9 cellular contexts compared by ENCODE assay signal in the genomic region with DNA sequence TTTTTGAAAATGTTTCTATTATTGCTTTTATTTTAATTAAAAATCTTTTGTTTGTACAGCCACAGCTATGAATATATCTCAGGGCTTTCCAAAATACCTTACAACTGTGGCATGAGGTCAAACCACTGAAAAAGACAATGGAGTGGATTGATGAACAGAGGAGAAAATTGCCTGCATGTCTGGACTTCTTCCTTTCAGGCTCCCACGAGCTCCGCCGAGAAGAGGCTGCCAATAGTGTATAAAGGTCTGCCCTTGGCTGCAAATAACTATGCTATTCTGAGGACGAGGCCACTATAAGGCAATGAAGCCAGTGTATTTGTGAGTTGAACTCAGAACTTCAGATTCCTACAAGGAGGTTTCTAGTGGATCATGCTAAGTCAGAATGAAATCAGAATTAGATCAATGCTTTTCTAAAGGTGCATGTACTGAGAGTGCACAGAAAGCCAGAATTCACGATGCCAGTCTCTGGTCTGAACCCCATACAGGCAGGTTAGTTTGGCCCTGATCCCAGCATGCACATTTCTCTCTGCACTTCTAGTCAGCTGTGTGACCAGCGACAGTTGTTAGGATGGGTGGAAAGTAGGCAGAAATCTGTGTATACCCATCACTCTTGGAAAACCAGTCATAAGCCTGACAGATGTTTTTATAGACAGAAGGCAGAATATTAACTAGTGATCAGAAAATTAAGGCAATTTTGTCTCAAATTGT. TPM values are rescaled to one million over a fixed set of nuclear protein-coding genes. Genes with fewer than 3 reads are reported as not detected.
DNase-seq lines count a peak whose midpoint lies in the region; ATAC-seq, FAIRE-seq and TF ChIP-seq lines count a peak whose summit lies in the region.
"Had no signal": no experiment of that assay in that cellular context is flagged by ENCODE, and none has a peak within 500 bp of the region (broad histone marks: within the 10 kb centered on the region; RNA-seq: fewer than 3 reads in every experiment).

No MANE protein-coding gene starts in this region.

- no peak overlapping the region for H3K4me3 Mint-ChIP-seq in CD14-positive monocyte

- no peaks in the 10 kb centered on the region for H3K36me3 Mint-ChIP-seq in CD14-positive monocyte

- H3K36me3 ChIP-seq in adipocyte (ENCODE audit: control insufficient read depth, insufficient read depth, low read length, severe bottlenecking) (no peaks in the 10 kb centered on the region), pancreas (no peaks in the 10 kb centered on the region)

- no peak overlapping the region for H3K27ac Mint-ChIP-seq in CD14-positive monocyte

- no peak for DNase-seq in adipocyte (ENCODE audit: low read depth)
- DNase-seq in globus pallidus (ENCODE audit: low spot score): peak; percentile 63
- no peak for DNase-seq in pancreas
- no peak for DNase-seq in cortex of kidney (lab: John Stamatoyannopoulos, UW)
- no peak for DNase-seq in CD14-positive monocyte (ENCODE audit: low spot score)

- peaks cover 1 to 2% (median 2%) of the 10 kb centered on the region in 3 donors for H3K27me3 Mint-ChIP-seq in CD14-positive monocyte (ENCODE audit: low read depth in 3 of 3)

- ATAC-seq in pancreas (peak; percentile 24 to 68 (median 62)), GM18870 (IDR thresholded peaks at IDR 0.05; ENCODE audit: unreplicated experiment) (no peak), HG03159 (IDR thresholded peaks at IDR 0.05; ENCODE audit: unreplicated experiment) (no peak)

- 44 to 53% methylated on average over 6 of the region's 6 CpGs for WGBS in pancreas, 2 donors

- peak; percentile 41 for FAIRE-seq in pancreas (lab: Jason Lieb, UNC)
- FAIRE-seq: GM18507 had no signal

- no peaks in the 10 kb centered on the region for H3K9me3 Mint-ChIP-seq in CD14-positive monocyte

- peak overlapping the region; percentile 73 for H3K9ac ChIP-seq in adipocyte (ENCODE audit: low read length)

- H3K4me1 Mint-ChIP-seq in CD14-positive monocyte: peaks cover 16% of the 10 kb centered on the region

- H3K9me3 ChIP-seq in adipocyte (ENCODE audit: control insufficient read depth, low read length): no peaks in the 10 kb centered on the region
- no peaks in the 10 kb centered on the region for H3K9me3 ChIP-seq in pancreas

- H3K27ac ChIP-seq in C4-2B (peak overlapping the region; percentile 67; the same call in 1 of the 2 replicates), pancreas (peak overlapping the region in 1 of 4 donors; percentile 5)

- H3K4me3 ChIP-seq in adipocyte (ENCODE audit: low read length): no peak overlapping the region
- H3K4me3 ChIP-seq in pancreas: no peak overlapping the region

- TF ChIP-seq CTCF in C4-2B (conservative IDR thresholded peaks at IDR 0.05): no peak
- no peak for TF ChIP-seq CTCF in pancreas (IDR thresholded peaks at IDR 0.05)
- TF ChIP-seq CTCF in CD14-positive monocyte (IDR thresholded peaks at IDR 0.05): no peak

- H3K27me3 ChIP-seq in adipocyte (replicated peaks; ENCODE audit: control insufficient read depth, insufficient read depth, low read length) (no peaks in the 10 kb centered on the region), pancreas (no peaks in the 10 kb centered on the region)

- intact Hi-C loops in pancreas (cut with DNase I) (no loop called here), CD14-positive monocyte (cut with micrococcal nuclease) (no loop called here)

- H3K4me1 ChIP-seq in adipocyte (ENCODE audit: control insufficient read depth, insufficient read depth, low read length): peaks cover 37% of the 10 kb centered on the region
- H3K4me1 ChIP-seq in pancreas: peaks cover 0 to 14% (median 9%) of the 10 kb centered on the region in 3 donors

RNA-seq across cellular contexts. Expression of a gene that starts 42.7 kb away (rescaled TPM):
- total RNA-seq in pancreas: 10 to 100 TPM; 11.5 to 28.0 (median 17.1) TPM
- polyA plus RNA-seq in pancreas: 10 to 100 TPM; 23.8 to 34.9 TPM
- polyA plus RNA-seq in CD14-positive monocyte: 1 to 10 TPM in 1 of 2 donors, under 1 TPM in 1; 0.98 to 1.5 TPM

Comparison
In these comparisons a context has a peak if more than half of its experiments do, and no peak if none do; other contexts are left out.
1. ATAC-seq: peak in pancreas (4 of 4); none in GM18870 (single experiment) and HG03159 (single experiment).
2. RNA of a gene that starts 42.7 kb away (polyA plus RNA-seq): 23.8 to 34.9 TPM in pancreas; 0.98 to 1.5 TPM in CD14-positive monocyte; every median in the first group is over 4 times any median in the second.